In genomic region chr12:27201169-27201568, GRCh38 we compare ENCODE assay signal across 21 cellular contexts.
"Had no signal": no experiment of that assay in that cellular context is flagged by ENCODE, and none has a peak within 500 bp of the region (broad histone marks: within the 10 kb centered on the region; RNA-seq: fewer than 3 reads in every experiment).

No MANE protein-coding gene starts in this region.

- H3K4me1 ChIP-seq: breast epithelium, upper lobe of left lung had no signal

- ATAC-seq: activated T-helper 17 cell treated with anti-CD3 and anti-CD28 coated beads, Interleukin-2, amount 50 U/mL, for 72 hours; stimulated activated naive CD8-positive, alpha-beta T cell treated with anti-CD3 and anti-CD28 coated beads, Interleukin-15, amount 100 ng/mL, for 72 hours had no signal

- H3K27ac ChIP-seq: breast epithelium, skin epidermis, upper lobe of left lung, VCaP had no signal

- H3K27me3 ChIP-seq: breast epithelium, esophagus squamous epithelium, upper lobe of left lung had no signal

- H3K27me3 Mint-ChIP-seq: activated T-helper 17 cell treated with anti-CD3 and anti-CD28 coated beads, Interleukin-2, amount 50 U/mL, for 72 hours; memory B cell; stimulated activated naive CD8-positive, alpha-beta T cell treated with anti-CD3 and anti-CD28 coated beads, Interleukin-15, amount 100 ng/mL, for 72 hours had no signal

- DNase-seq: activated CD4-positive, alpha-beta T cell treated with anti-CD3 and anti-CD28 coated beads, Interleukin-2, amount 50 U/mL, for 4 hours; activated naive CD4-positive, alpha-beta T cell treated with anti-CD3 and anti-CD28 coated beads for 36 hours; aorta; dermis blood vessel endothelial cell; effector memory CD4-positive, alpha-beta T cell; esophagus squamous epithelium; foreskin melanocyte; head of caudate nucleus; immature natural killer cell; kidney glomerular epithelial cell; occipital lobe; stimulated activated CD4-positive, alpha-beta T cell treated with anti-CD3 and anti-CD28 coated beads, Interleukin-15, amount 100 ng/mL, for 24 hours; stimulated activated CD4-positive, alpha-beta T cell treated with anti-CD3 and anti-CD28 coated beads, Interleukin-2, amount 100 ng/mL, for 48 hours; stimulated activated naive CD8-positive, alpha-beta T cell treated with anti-CD3 and anti-CD28 coated beads, Interleukin-15, amount 100 ng/mL, for 72 hours; upper lobe of left lung had no signal

- H3K9me3 ChIP-seq: breast epithelium, esophagus squamous epithelium, upper lobe of left lung had no signal

- H3K4me1 Mint-ChIP-seq: activated T-helper 17 cell treated with anti-CD3 and anti-CD28 coated beads, Interleukin-2, amount 50 U/mL, for 72 hours; immature natural killer cell; memory B cell had no signal

- H3K9me3 Mint-ChIP-seq: activated naive CD4-positive, alpha-beta T cell treated with anti-CD3 and anti-CD28 coated beads for 36 hours; activated T-helper 17 cell treated with anti-CD3 and anti-CD28 coated beads, Interleukin-2, amount 50 U/mL, for 72 hours; immature natural killer cell; memory B cell; stimulated activated naive CD8-positive, alpha-beta T cell treated with anti-CD3 and anti-CD28 coated beads, Interleukin-15, amount 100 ng/mL, for 72 hours; T-helper 1 cell treated with Interleukin-12 subunit alpha and Interleukin-12 subunit beta and Interleukin-4 antibody, amounts not matched to agents 30 μg/mL and 1 μg/mL, for 36 hours had no signal

- H3K27ac Mint-ChIP-seq: activated naive CD4-positive, alpha-beta T cell treated with anti-CD3 and anti-CD28 coated beads for 36 hours; activated T-helper 17 cell treated with anti-CD3 and anti-CD28 coated beads, Interleukin-2, amount 50 U/mL, for 72 hours; immature natural killer cell; memory B cell; T-helper 1 cell treated with Interleukin-12 subunit alpha and Interleukin-12 subunit beta and Interleukin-4 antibody, amounts not matched to agents 30 μg/mL and 1 μg/mL, for 36 hours had no signal

- H3K36me3 ChIP-seq: breast epithelium, esophagus squamous epithelium, upper lobe of left lung had no signal

- H3K36me3 Mint-ChIP-seq: immature natural killer cell, memory B cell had no signal

- H3K4me3 ChIP-seq: breast epithelium, esophagus squamous epithelium, skin epidermis, upper lobe of left lung had no signal

- H3K4me3 Mint-ChIP-seq: activated naive CD4-positive, alpha-beta T cell treated with anti-CD3 and anti-CD28 coated beads for 36 hours; activated T-helper 17 cell treated with anti-CD3 and anti-CD28 coated beads, Interleukin-2, amount 50 U/mL, for 72 hours; immature natural killer cell; memory B cell; stimulated activated naive CD8-positive, alpha-beta T cell treated with anti-CD3 and anti-CD28 coated beads, Interleukin-15, amount 100 ng/mL, for 72 hours; T-helper 1 cell treated with Interleukin-12 subunit alpha and Interleukin-12 subunit beta and Interleukin-4 antibody, amounts not matched to agents 30 μg/mL and 1 μg/mL, for 36 hours had no signal
